In genomic region chr3:125154110-125154509, GRCh38 we compare ENCODE assay signal across 1 cellular context.
TF ChIP-seq lines count a peak whose summit lies in the region.

No MANE protein-coding gene starts in this region.

TF ChIP-seq in H1, 55 proteins besides CTCF, POLR2A, EP300 and RAD21:
- TF ChIP-seq SIX5 (IDR thresholded peaks at IDR 0.05; ENCODE audit: low read depth, low read length) (no peak), CBX8 (IDR thresholded peaks at IDR 0.05; ENCODE audit: borderline replicate concordance, low read depth, low read length) (no peak), SIN3A (conservative IDR thresholded peaks at IDR 0.05 in 1 of 2, IDR thresholded peaks at IDR 0.05 in 1 of 2; ENCODE audit: low read depth in 1 of 2, low read length in 2 of 2) (no peak), POLR2AphosphoS5 (IDR thresholded peaks at IDR 0.05; ENCODE audit: low read depth, low read length) (no peak), SP4 (IDR thresholded peaks at IDR 0.05; ENCODE audit: low read length) (no peak), GTF2F1 (IDR thresholded peaks at IDR 0.05; ENCODE audit: borderline replicate concordance, low read depth, low read length) (no peak), SUZ12 (IDR thresholded peaks at IDR 0.05; ENCODE audit: low read length) (no peak), SIRT6 (IDR thresholded peaks at IDR 0.05; ENCODE audit: low read length) (no peak), JUND (IDR thresholded peaks at IDR 0.05; ENCODE audit: low read length) (no peak), RNF2 (IDR thresholded peaks at IDR 0.05; ENCODE audit: borderline replicate concordance, low read depth, low read length, missing control alignments, poor library complexity, severe bottlenecking) (no peak), PHF8 (conservative IDR thresholded peaks at IDR 0.05; ENCODE audit: low read depth, low read length) (no peak), SAP30 (IDR thresholded peaks at IDR 0.05; ENCODE audit: insufficient read depth, insufficient replicate concordance, low read length) (no peak), MAFK (IDR thresholded peaks at IDR 0.05; ENCODE audit: low read depth, low read length) (no peak), TAF1 (IDR thresholded peaks at IDR 0.05; ENCODE audit: low read depth, low read length) (no peak), TAF7 (optimal IDR thresholded peaks at IDR 0.05; ENCODE audit: borderline replicate concordance, low read depth, low read length) (no peak)
